In genomic region chr1:245225267-245225666, GRCh38 we compare ENCODE assay signal across 1 cellular context.
TF ChIP-seq lines count a peak whose summit lies in the region.

No MANE protein-coding gene starts in this region.

TF ChIP-seq in K562, 482 proteins besides CTCF, POLR2A, EP300 and RAD21 (continued from another document):
- no peak for TF ChIP-seq ZNF318 (IDR thresholded peaks at IDR 0.05; ENCODE audit: borderline replicate concordance in 1 of 2, low read depth in 1 of 2)
- TF ChIP-seq MAFG (tag; conservative IDR thresholded peaks at IDR 0.05) = peak; percentile 59
- peak; percentile 62; the same call in 1 of the 2 replicates for TF ChIP-seq C11orf30 (IDR thresholded peaks at IDR 0.05; ENCODE audit: low read depth)
TF ChIP-seq in K562: peak in this region for 5.
